Comparison of ENCODE assay signal across 16 cellular contexts in the genomic region with DNA sequence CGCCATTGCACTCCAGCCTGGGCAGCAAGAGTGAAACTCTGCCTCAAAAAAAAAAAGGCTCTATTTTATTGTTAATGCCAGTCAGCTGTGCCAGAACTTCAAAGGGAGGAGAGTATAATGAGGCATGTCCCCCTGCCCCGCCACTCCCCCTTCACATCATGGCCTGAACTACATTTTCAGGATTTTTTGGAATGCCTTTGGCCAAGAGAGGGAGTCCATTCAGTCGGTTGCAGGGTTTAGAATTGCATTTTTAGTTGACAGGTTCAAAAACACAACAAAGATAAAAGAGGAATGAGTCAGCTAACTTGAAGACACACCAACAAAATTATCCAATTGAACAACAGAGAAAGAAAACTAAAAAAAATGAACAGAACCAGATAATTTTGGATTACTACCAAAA.
"Had no signal": no experiment of that assay in that cellular context is flagged by ENCODE, and none has a peak within 500 bp of the region (broad histone marks: within the 10 kb centered on the region; RNA-seq: fewer than 3 reads in every experiment).

No MANE protein-coding gene starts in this region.

- H3K36me3 ChIP-seq: prostate gland, right lobe of liver had no signal

- H3K4me1 ChIP-seq: prostate gland, right lobe of liver, testis had no signal

- H3K4me3 ChIP-seq: mucosa of descending colon, prostate gland, right lobe of liver, testis had no signal

- H3K4me3 Mint-ChIP-seq: activated naive CD4-positive, alpha-beta T cell treated with anti-CD3 and anti-CD28 coated beads, Interleukin-2, amount 10 ng/mL, durations not matched to agents 7 days and 5 days; natural killer cell treated with Interleukin-12 subunit alpha and Interleukin-12 subunit beta and Interleukin-15 and Interleukin-18, amount 100 ng/mL, for 72 hours; stimulated activated naive CD8-positive, alpha-beta T cell treated with anti-CD3 and anti-CD28 coated beads, Interleukin-15, Interleukin-2, amounts not matched to agents 100 ng/mL and 50 ng/mL, for 24 hours had no signal

- FAIRE-seq: bronchial epithelial cell, endothelial cell of umbilical vein had no signal

- DNase-seq: activated naive CD4-positive, alpha-beta T cell treated with anti-CD3 and anti-CD28 coated beads, Interleukin-2, amount 10 ng/mL, durations not matched to agents 7 days and 5 days; amniotic stem cell; hippocampal formation; mucosa of descending colon; nucleus accumbens; right lobe of liver; stimulated activated CD4-positive, alpha-beta T cell treated with anti-CD3 and anti-CD28 coated beads, Interleukin-4, amount 100 ng/mL, for 1 hour; stimulated activated CD8-positive, alpha-beta memory T cell treated with anti-CD3 and anti-CD28 coated beads, Interleukin-4, amount 100 ng/mL, for 48 hours; T-helper 2 cell; testis had no signal

- H3K27ac ChIP-seq: prostate gland, right lobe of liver, testis had no signal

- H3K27ac Mint-ChIP-seq: activated naive CD4-positive, alpha-beta T cell treated with anti-CD3 and anti-CD28 coated beads, Interleukin-2, amount 10 ng/mL, durations not matched to agents 7 days and 5 days; activated T-helper 2 cell treated with anti-CD3 and anti-CD28 coated beads, Interferon-gamma antibody, Interleukin-2, Interleukin-4, amounts not matched to agents 10 μg/mL and 5 μg/mL and 100 μg/mL, durations not matched to agents 14 hours and 24 hours and 36 hours; natural killer cell treated with Interleukin-12 subunit alpha and Interleukin-12 subunit beta and Interleukin-15 and Interleukin-18, amount 100 ng/mL, for 72 hours; stimulated activated naive CD8-positive, alpha-beta T cell treated with anti-CD3 and anti-CD28 coated beads, Interleukin-15, Interleukin-2, amounts not matched to agents 100 ng/mL and 50 ng/mL, for 24 hours had no signal

- H3K9me3 ChIP-seq: mucosa of descending colon, prostate gland, right lobe of liver, testis had no signal

- H3K27me3 ChIP-seq: right lobe of liver, testis had no signal

- H3K36me3 Mint-ChIP-seq: activated naive CD4-positive, alpha-beta T cell treated with anti-CD3 and anti-CD28 coated beads, Interleukin-2, amount 10 ng/mL, durations not matched to agents 7 days and 5 days; natural killer cell treated with Interleukin-12 subunit alpha and Interleukin-12 subunit beta and Interleukin-15 and Interleukin-18, amount 100 ng/mL, for 72 hours had no signal

- H3K9me3 Mint-ChIP-seq: activated naive CD4-positive, alpha-beta T cell treated with anti-CD3 and anti-CD28 coated beads, Interleukin-2, amount 10 ng/mL, durations not matched to agents 7 days and 5 days; activated T-helper 2 cell treated with anti-CD3 and anti-CD28 coated beads, Interferon-gamma antibody, Interleukin-2, Interleukin-4, amounts not matched to agents 10 μg/mL and 5 μg/mL and 100 μg/mL, durations not matched to agents 14 hours and 24 hours and 36 hours; natural killer cell treated with Interleukin-12 subunit alpha and Interleukin-12 subunit beta and Interleukin-15 and Interleukin-18, amount 100 ng/mL, for 72 hours; stimulated activated naive CD8-positive, alpha-beta T cell treated with anti-CD3 and anti-CD28 coated beads, Interleukin-15, Interleukin-2, amounts not matched to agents 100 ng/mL and 50 ng/mL, for 24 hours had no signal
